14 cellular contexts compared by ENCODE assay signal in genomic region chr14:103020271-103020910, GRCh38.
"Had no signal": no experiment of that assay in that cellular context is flagged by ENCODE, and none has a peak within 500 bp of the region (broad histone marks: within the 10 kb centered on the region; RNA-seq: fewer than 3 reads in every experiment).

No MANE protein-coding gene starts in this region.

- H3K27me3 Mint-ChIP-seq: brain, memory B cell had no signal

- H3K4me3 Mint-ChIP-seq: activated CD4-positive, alpha-beta T cell treated with anti-CD3 and anti-CD28 coated beads for 36 hours; activated CD8-positive, alpha-beta T cell treated with anti-CD3 and anti-CD28 coated beads for 36 hours; activated naive CD4-positive, alpha-beta T cell treated with anti-CD3 and anti-CD28 coated beads for 36 hours; activated T-helper 1 cell treated with anti-CD3 and anti-CD28 coated beads, Interleukin-12 subunit alpha, Interleukin-12 subunit beta, Interleukin-2, Interleukin-4 antibody, amounts not matched to agents 30 ng/mL and 10 ng/mL and 1 ng/mL, durations not matched to agents 14 hours and 24 hours and 36 hours; brain; memory B cell had no signal

- H3K36me3 ChIP-seq: pancreas had no signal

- ATAC-seq: activated CD4-positive, alpha-beta T cell treated with anti-CD3 and anti-CD28 coated beads for 36 hours; activated CD8-positive, alpha-beta T cell treated with anti-CD3 and anti-CD28 coated beads for 36 hours; foreskin keratinocyte; left lobe of liver had no signal

- H3K27ac ChIP-seq: foreskin keratinocyte, heart left ventricle, pancreas had no signal

- H3K27ac Mint-ChIP-seq: activated CD4-positive, alpha-beta T cell treated with anti-CD3 and anti-CD28 coated beads for 36 hours; activated CD8-positive, alpha-beta T cell treated with anti-CD3 and anti-CD28 coated beads for 36 hours; activated naive CD4-positive, alpha-beta T cell treated with anti-CD3 and anti-CD28 coated beads for 36 hours; activated T-helper 1 cell treated with anti-CD3 and anti-CD28 coated beads, Interleukin-12 subunit alpha, Interleukin-12 subunit beta, Interleukin-2, Interleukin-4 antibody, amounts not matched to agents 30 ng/mL and 10 ng/mL and 1 ng/mL, durations not matched to agents 14 hours and 24 hours and 36 hours; memory B cell had no signal

- H3K4me1 Mint-ChIP-seq: activated CD4-positive, alpha-beta T cell treated with anti-CD3 and anti-CD28 coated beads for 36 hours had no signal

- H3K4me3 ChIP-seq: heart left ventricle, pancreas, skin epidermis had no signal

- H3K9me3 Mint-ChIP-seq: activated CD8-positive, alpha-beta T cell treated with anti-CD3 and anti-CD28 coated beads for 36 hours; activated T-helper 1 cell treated with anti-CD3 and anti-CD28 coated beads, Interleukin-12 subunit alpha, Interleukin-12 subunit beta, Interleukin-2, Interleukin-4 antibody, amounts not matched to agents 30 ng/mL and 10 ng/mL and 1 ng/mL, durations not matched to agents 14 hours and 24 hours and 36 hours; memory B cell had no signal

- H3K9me3 ChIP-seq: heart left ventricle, pancreas had no signal

- DNase-seq: activated CD4-positive, alpha-beta T cell treated with anti-CD3 and anti-CD28 coated beads for 36 hours; activated CD8-positive, alpha-beta memory T cell treated with anti-CD3 and anti-CD28 coated beads, Interleukin-2, amount 50 U/mL, for 48 hours; activated CD8-positive, alpha-beta T cell treated with anti-CD3 and anti-CD28 coated beads for 36 hours; activated naive CD4-positive, alpha-beta T cell treated with anti-CD3 and anti-CD28 coated beads for 36 hours; foreskin keratinocyte; pancreas; retina; trophoblast cell had no signal

- H3K27me3 ChIP-seq: foreskin keratinocyte, heart left ventricle, pancreas had no signal
